ENCODE assay signal across 12 cellular contexts in the genomic region with DNA sequence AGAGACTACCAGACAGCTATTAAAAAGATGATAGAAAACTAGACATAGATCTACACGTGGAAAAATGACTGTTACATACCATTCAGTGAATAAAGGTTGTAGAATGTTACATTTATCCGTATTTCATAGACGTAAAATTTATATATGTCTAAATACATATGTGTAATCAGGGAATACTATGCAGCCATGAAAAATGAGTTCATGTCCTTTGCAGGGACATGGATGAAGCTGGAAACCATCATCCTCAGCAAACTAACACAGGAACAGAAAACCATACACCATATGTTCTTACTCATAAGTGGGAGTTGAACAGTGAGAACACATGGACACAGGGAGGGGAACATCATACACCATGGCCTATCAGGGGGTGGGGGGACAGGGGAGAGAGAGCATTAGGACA. TPM values are rescaled to one million over a fixed set of nuclear protein-coding genes. Genes with fewer than 3 reads are reported as not detected.
"Had no signal": no experiment of that assay in that cellular context is flagged by ENCODE, and none has a peak within 500 bp of the region (broad histone marks: within the 10 kb centered on the region; RNA-seq: fewer than 3 reads in every experiment).

No MANE protein-coding gene starts in this region.

RNA-seq across cellular contexts. Expression of a gene that starts 10.1 kb away (rescaled TPM):
- total RNA-seq: OCI-LY7, PC-3, PC-9, Peyer's patch, Right ventricle myocardium inferior, Right ventricle myocardium superior, RPMI7951, SJCRH30, SJSA1, SK-MEL-5, T-cell had no signal
- polyA plus RNA-seq: SK-N-SH had no signal
